Comparison of ENCODE assay signal across 28 cellular contexts in genomic region chr3:60290093-60290492, GRCh38.
DNase-seq lines count a peak whose midpoint lies in the region; ATAC-seq, FAIRE-seq and TF ChIP-seq lines count a peak whose summit lies in the region.
"Had no signal": no experiment of that assay in that cellular context is flagged by ENCODE, and none has a peak within 500 bp of the region (broad histone marks: within the 10 kb centered on the region; RNA-seq: fewer than 3 reads in every experiment).

No MANE protein-coding gene starts in this region.

- H3K9me1 ChIP-seq in K562 (ENCODE audit: control insufficient read depth, insufficient read depth, low read length) = no peaks in the 10 kb centered on the region

- ATAC-seq in stimulated activated naive CD8-positive, alpha-beta T cell treated with anti-CD3 and anti-CD28 coated beads, Interleukin-15, amount 100 ng/mL, for 72 hours = peak; percentile 39
- ATAC-seq in stimulated activated naive CD8-positive, alpha-beta T cell treated with anti-CD3 and anti-CD28 coated beads, Interleukin-15, Interleukin-2, amounts not matched to agents 100 U/mL and 50 U/mL, for 24 hours = no peak
- ATAC-seq in K562 (peak; percentile 53), GM18858 (IDR thresholded peaks at IDR 0.05; ENCODE audit: unreplicated experiment) (no peak)
- ATAC-seq in stimulated activated effector memory CD8-positive, alpha-beta T cell treated with anti-CD3 and anti-CD28 coated beads, Interleukin-12 subunit alpha, Interleukin-12 subunit beta, amount 100 ng/mL, for 72 hours = peak; percentile 13
- ATAC-seq: Panc1 had no signal

- no TSS peak for BruUV-seq in K562 (replicated peaks; lab: Mats Ljungman, UMichigan)

- TF ChIP-seq EP300 in K562 (IDR thresholded peaks at IDR 0.05; ENCODE audit: low read length) = no peak

- no peak for TF ChIP-seq RAD21 in K562 (CRISPR knock-in tag; conservative IDR thresholded peaks at IDR 0.05 in 1 of 2, IDR thresholded peaks at IDR 0.05 in 1 of 2)

- POLR2A ChIA-PET in K562 (lab: Yijun Ruan, JAX) = interaction anchor here (0.8 to 1.7 kb wide), 3 partner anchors 8 to 12 kb away, joined by 4 to 7 read pairs (median 4); no protein-coding TSS in a partner anchor

- H3K27ac Mint-ChIP-seq in stimulated activated naive CD8-positive, alpha-beta T cell treated with anti-CD3 and anti-CD28 coated beads, Interleukin-15, amount 100 ng/mL, for 72 hours = peak overlapping the region in 1 of 2 donors; percentile 4
- no peak overlapping the region for H3K27ac Mint-ChIP-seq in stimulated activated effector memory CD8-positive, alpha-beta T cell treated with anti-CD3 and anti-CD28 coated beads, Interleukin-12 subunit alpha, Interleukin-12 subunit beta, amount 100 ng/mL, for 72 hours
- H3K27ac Mint-ChIP-seq in activated T-helper 2 cell treated with anti-CD3 and anti-CD28 coated beads, Interferon-gamma antibody, Interleukin-2, Interleukin-4, amounts not matched to agents 10 μg/mL and 5 μg/mL and 100 μg/mL, durations not matched to agents 14 hours and 24 hours and 36 hours = no peak overlapping the region
- H3K27ac Mint-ChIP-seq: CD14-positive monocyte; CD8-positive, alpha-beta memory T cell had no signal

- H3K4me2 ChIP-seq in K562 (ENCODE audit: insufficient read depth, low read length) = no peak overlapping the region
- no peak overlapping the region for H3K4me2 ChIP-seq in mesendoderm (ENCODE audit: low read length)

- DNase-seq in stimulated activated naive CD8-positive, alpha-beta T cell treated with anti-CD3 and anti-CD28 coated beads, Interleukin-15, amount 100 ng/mL, for 72 hours = no peak
- no peak for DNase-seq in stimulated activated naive CD8-positive, alpha-beta T cell treated with anti-CD3 and anti-CD28 coated beads, Interleukin-15, Interleukin-2, amounts not matched to agents 100 U/mL and 50 U/mL, for 24 hours
- DNase-seq in K562 (ENCODE audit: extremely low read depth in 1 of 4, low spot score in 3 of 4) (no peak), mesendoderm (peak; percentile 48), NCI-H1694 treated with DMSO at 0.1 percent for 48 hours (lab: John Stamatoyannopoulos, UW) (no peak)
- DNase-seq in stimulated activated effector memory CD8-positive, alpha-beta T cell treated with anti-CD3 and anti-CD28 coated beads, Interleukin-12 subunit alpha, Interleukin-12 subunit beta, amount 100 ng/mL, for 72 hours (ENCODE audit: low spot score in 2 of 2) = no peak
- no peak for DNase-seq in activated T-helper 2 cell treated with anti-CD3 and anti-CD28 coated beads, Interferon-gamma antibody, Interleukin-2, Interleukin-4, amounts not matched to agents 10 μg/mL and 5 μg/mL and 100 μg/mL, durations not matched to agents 14 hours and 24 hours and 36 hours (ENCODE audit: low spot score)
- DNase-seq: 8988T; ACHN; BE2C; CD8-positive, alpha-beta memory T cell; DMS 273 treated with DMSO at 0.1 percent for 48 hours; DMS79; GF-D8; Kasumi-1; MV-4-11; NCI-H1105; NCI-H146; NCI-H2029; NCI-H446; NCI-H524 treated with DMSO at 0.1 percent for 48 hours; SHP77 treated with DMSO at 0.1 percent for 48 hours had no signal

- H3K9me3 ChIP-seq in K562 (replicated peaks; ENCODE audit: control insufficient read depth, insufficient read depth, low read depth, low read length) = 0 out of 2 replicates have a peak, but pooled peaks cover 2% of the 10 kb centered on the region
- H3K9me3 ChIP-seq: BE2C had no signal

- H3K9me3 Mint-ChIP-seq in stimulated activated naive CD8-positive, alpha-beta T cell treated with anti-CD3 and anti-CD28 coated beads, Interleukin-15, amount 100 ng/mL, for 72 hours = peaks cover 0 to 5% of the 10 kb centered on the region in 2 donors
- no peaks in the 10 kb centered on the region for H3K9me3 Mint-ChIP-seq in stimulated activated effector memory CD8-positive, alpha-beta T cell treated with anti-CD3 and anti-CD28 coated beads, Interleukin-12 subunit alpha, Interleukin-12 subunit beta, amount 100 ng/mL, for 72 hours
- H3K9me3 Mint-ChIP-seq in activated T-helper 2 cell treated with anti-CD3 and anti-CD28 coated beads, Interferon-gamma antibody, Interleukin-2, Interleukin-4, amounts not matched to agents 10 μg/mL and 5 μg/mL and 100 μg/mL, durations not matched to agents 14 hours and 24 hours and 36 hours = peaks cover 20% of the 10 kb centered on the region
- H3K9me3 Mint-ChIP-seq: CD8-positive, alpha-beta memory T cell had no signal

- peaks cover 0 to 20% of the 10 kb centered on the region in 2 experiments; a peak in 2 of 5 replicates for H3K4me1 ChIP-seq in K562 (replicated peaks in 1 of 2; ENCODE audit: control insufficient read depth in 2 of 2, insufficient read depth in 2 of 2, low read length in 2 of 2)
- H3K4me1 ChIP-seq in mesendoderm (ENCODE audit: control insufficient read depth, low read depth, low read length) = no peaks in the 10 kb centered on the region
- H3K4me1 ChIP-seq: BE2C had no signal

- no peaks in the 10 kb centered on the region for H3K79me1 ChIP-seq in mesendoderm (ENCODE audit: low read length)

- no peak overlapping the region for H3K9ac ChIP-seq in K562 (ENCODE audit: insufficient read depth in 1 of 2, low read depth in 2 of 2, low read length in 2 of 2)
- no peak overlapping the region for H3K9ac ChIP-seq in mesendoderm (ENCODE audit: low read length)

- CTCF ChIA-PET in K562 (lab: Yijun Ruan, JAX; ENCODE audit: low intra/inter-chr PET ratio) = no interaction called here

- no peak overlapping the region for H4K8ac ChIP-seq in mesendoderm (ENCODE audit: low read depth, low read length)

- H3K4ac ChIP-seq in mesendoderm (ENCODE audit: low read depth, low read length) = no peak overlapping the region

- peak overlapping the region; percentile 79 for H2AFZ ChIP-seq in K562 (ENCODE audit: low read depth, low read length)

- in situ Hi-C loops in K562 (cut with MboI) = no loop called here

- TF ChIP-seq POLR2A in K562 (conservative IDR thresholded peaks at IDR 0.05) = no peak

- H3K4me1 Mint-ChIP-seq in stimulated activated naive CD8-positive, alpha-beta T cell treated with anti-CD3 and anti-CD28 coated beads, Interleukin-15, amount 100 ng/mL, for 72 hours = peaks cover 13% of the 10 kb centered on the region
- H3K4me1 Mint-ChIP-seq in stimulated activated effector memory CD8-positive, alpha-beta T cell treated with anti-CD3 and anti-CD28 coated beads, Interleukin-12 subunit alpha, Interleukin-12 subunit beta, amount 100 ng/mL, for 72 hours = peaks cover 12% of the 10 kb centered on the region
- peaks cover 14% of the 10 kb centered on the region for H3K4me1 Mint-ChIP-seq in activated T-helper 2 cell treated with anti-CD3 and anti-CD28 coated beads, Interferon-gamma antibody, Interleukin-2, Interleukin-4, amounts not matched to agents 10 μg/mL and 5 μg/mL and 100 μg/mL, durations not matched to agents 14 hours and 24 hours and 36 hours (ENCODE audit: low read depth)
- H3K4me1 Mint-ChIP-seq: CD14-positive monocyte; CD8-positive, alpha-beta memory T cell had no signal

- H2BK5ac ChIP-seq in mesendoderm (ENCODE audit: low read length) = no peak overlapping the region

- H3K27me3 Mint-ChIP-seq in stimulated activated naive CD8-positive, alpha-beta T cell treated with anti-CD3 and anti-CD28 coated beads, Interleukin-15, amount 100 ng/mL, for 72 hours = no peaks in the 10 kb centered on the region
- no peaks in the 10 kb centered on the region for H3K27me3 Mint-ChIP-seq in activated T-helper 2 cell treated with anti-CD3 and anti-CD28 coated beads, Interferon-gamma antibody, Interleukin-2, Interleukin-4, amounts not matched to agents 10 μg/mL and 5 μg/mL and 100 μg/mL, durations not matched to agents 14 hours and 24 hours and 36 hours (ENCODE audit: low read depth)

- no peak for TF ChIP-seq CTCF in K562 (IDR thresholded peaks at IDR 0.05 in 2 of 3, conservative IDR thresholded peaks at IDR 0.05 in 1 of 3; ENCODE audit: insufficient read depth in 2 of 3, low read depth in 1 of 3, low read length in 3 of 3)

- H2BK15ac ChIP-seq in mesendoderm (replicated peaks; ENCODE audit: low read depth) = no peak overlapping the region

- WGBS in K562 (ENCODE audit: insufficient coverage, low coverage, missing lambda C conversion rate) = 46% methylated on average over 1 of the region's 1 CpG
- WGBS in mesendoderm (ENCODE audit: extremely low coverage, insufficient coverage, low lambda C conversion rate) = no CpG with 5 or more reads among the region's 1 CpG

- H2BK120ac ChIP-seq in mesendoderm (ENCODE audit: low read depth, low read length) = no peak overlapping the region

- H3K27ac ChIP-seq in K562 (ENCODE audit: extremely low read depth, low read depth, low read length) (peak overlapping the region; percentile 44; the same call in 1 of the 3 replicates), mesendoderm (ENCODE audit: low read depth, low read length) (no peak overlapping the region)
- H3K27ac ChIP-seq: HL-60 had no signal

- FAIRE-seq in K562 (lab: Jason Lieb, UNC) = no peak
- FAIRE-seq: GM12892, H54 had no signal

- no peak overlapping the region for H3K18ac ChIP-seq in mesendoderm (ENCODE audit: low read length)

- H3K36me3 Mint-ChIP-seq in stimulated activated effector memory CD8-positive, alpha-beta T cell treated with anti-CD3 and anti-CD28 coated beads, Interleukin-12 subunit alpha, Interleukin-12 subunit beta, amount 100 ng/mL, for 72 hours = no peaks in the 10 kb centered on the region
- peaks cover 7% of the 10 kb centered on the region for H3K36me3 Mint-ChIP-seq in activated T-helper 2 cell treated with anti-CD3 and anti-CD28 coated beads, Interferon-gamma antibody, Interleukin-2, Interleukin-4, amounts not matched to agents 10 μg/mL and 5 μg/mL and 100 μg/mL, durations not matched to agents 14 hours and 24 hours and 36 hours (ENCODE audit: low read depth)
- H3K36me3 Mint-ChIP-seq: CD14-positive monocyte; CD8-positive, alpha-beta memory T cell had no signal

- no peaks in the 10 kb centered on the region for H4K20me1 ChIP-seq in K562 (replicated peaks; ENCODE audit: control insufficient read depth, insufficient read depth, low read length)

- H3K56ac ChIP-seq in mesendoderm (ENCODE audit: low read length) = no peak overlapping the region

- intact Hi-C loops in K562 (cut with micrococcal nuclease) = no loop called here
- intact Hi-C loops in activated T-helper 2 cell treated with anti-CD3 and anti-CD28 coated beads, Interferon-gamma antibody, Interleukin-2, Interleukin-4, amounts not matched to agents 10 μg/mL and 5 μg/mL and 100 μg/mL, durations not matched to agents 14 hours and 24 hours and 36 hours (cut with micrococcal nuclease) = no loop called here

- H3K79me2 ChIP-seq in K562 (ENCODE audit: control insufficient read depth, insufficient read depth, low read length) (no peaks in the 10 kb centered on the region), mesendoderm (ENCODE audit: control insufficient read depth, insufficient read depth, low read length) (no peaks in the 10 kb centered on the region)

- H3K27me3 ChIP-seq in K562 (ENCODE audit: control insufficient read depth in 2 of 2, insufficient read depth in 2 of 2, low read length in 2 of 2) = no peaks in the 10 kb centered on the region
- no peaks in the 10 kb centered on the region for H3K27me3 ChIP-seq in mesendoderm (ENCODE audit: insufficient read depth, low read length, poor library complexity)
- H3K27me3 ChIP-seq: BE2C had no signal

- no peak overlapping the region for H2AK5ac ChIP-seq in mesendoderm (ENCODE audit: low read length)

- no peak overlapping the region for H3K4me3 Mint-ChIP-seq in stimulated activated naive CD8-positive, alpha-beta T cell treated with anti-CD3 and anti-CD28 coated beads, Interleukin-15, amount 100 ng/mL, for 72 hours
- H3K4me3 Mint-ChIP-seq in stimulated activated effector memory CD8-positive, alpha-beta T cell treated with anti-CD3 and anti-CD28 coated beads, Interleukin-12 subunit alpha, Interleukin-12 subunit beta, amount 100 ng/mL, for 72 hours = no peak overlapping the region
- no peak overlapping the region for H3K4me3 Mint-ChIP-seq in activated T-helper 2 cell treated with anti-CD3 and anti-CD28 coated beads, Interferon-gamma antibody, Interleukin-2, Interleukin-4, amounts not matched to agents 10 μg/mL and 5 μg/mL and 100 μg/mL, durations not matched to agents 14 hours and 24 hours and 36 hours (ENCODE audit: low read depth)
- H3K4me3 Mint-ChIP-seq: CD14-positive monocyte; CD8-positive, alpha-beta memory T cell had no signal

- H4K5ac ChIP-seq in mesendoderm (ENCODE audit: low read length) = no peak overlapping the region

- H3K36me3 ChIP-seq in K562 (ENCODE audit: control insufficient read depth, insufficient read depth, low read length) (no peaks in the 10 kb centered on the region), mesendoderm (ENCODE audit: control insufficient read depth, insufficient read depth, low read length) (no peaks in the 10 kb centered on the region)
- H3K36me3 ChIP-seq: BE2C had no signal

- H3K4me3 ChIP-seq in K562 (no peak overlapping the region), mesendoderm (ENCODE audit: low read length) (no peak overlapping the region)

- H3K23ac ChIP-seq in mesendoderm (ENCODE audit: low read length) = no peak overlapping the region

Comparison
In these comparisons a context has a peak if more than half of its experiments do, and no peak if none do; other contexts are left out.
1. ATAC-seq: peak in stimulated activated naive CD8-positive, alpha-beta T cell treated with anti-CD3 and anti-CD28 coated beads, Interleukin-15, amount 100 ng/mL, for 72 hours (single experiment), K562 (single experiment) and stimulated activated effector memory CD8-positive, alpha-beta T cell treated with anti-CD3 and anti-CD28 coated beads, Interleukin-12 subunit alpha, Interleukin-12 subunit beta, amount 100 ng/mL, for 72 hours (single experiment); none in stimulated activated naive CD8-positive, alpha-beta T cell treated with anti-CD3 and anti-CD28 coated beads, Interleukin-15, Interleukin-2, amounts not matched to agents 100 U/mL and 50 U/mL, for 24 hours (single experiment) and GM18858 (single experiment).